In genomic region chr3:159783780-159784747, GRCh38 we compare ENCODE assay signal across 11 cellular contexts. TPM values are rescaled to one million over a fixed set of nuclear protein-coding genes. Genes with fewer than 3 reads are reported as not detected.
A peak's percentile ranks its signal among the peaks of the same experiment; 100 is the strongest.
DNase-seq lines count a peak whose midpoint lies in the region; ATAC-seq, FAIRE-seq and TF ChIP-seq lines count a peak whose summit lies in the region.
"Had no signal": no experiment of that assay in that cellular context is flagged by ENCODE, and none has a peak within 500 bp of the region (broad histone marks: within the 10 kb centered on the region; RNA-seq: fewer than 3 reads in every experiment).

No MANE protein-coding gene starts in this region.

- DNase-seq in A549 (ENCODE audit: low read depth in 1 of 2, low spot score in 1 of 2) (no peak), PC-9 (no peak), kidney glomerular epithelial cell (lab: John Stamatoyannopoulos, UW) (peak; percentile 56), amniotic stem cell (lab: John Stamatoyannopoulos, UW) (no peak)
- no peak for DNase-seq in naive thymus-derived CD8-positive, alpha-beta T cell
- DNase-seq: caudate nucleus, foreskin melanocyte had no signal

- no peak for TF ChIP-seq EP300 in A549 (IDR thresholded peaks at IDR 0.05)

- BruUV-seq in PC-9 (replicated peaks; lab: Mats Ljungman, UMichigan) = no TSS peak

- WGBS in A549 (ENCODE audit: missing lambda C conversion rate) = 84% methylated on average over 13 of the region's 13 CpGs

- peaks cover 81% of the 10 kb centered on the region for H3K4me1 ChIP-seq in A549
- H3K4me1 ChIP-seq in PC-9 (replicated peaks; ENCODE audit: insufficient read depth) = peaks cover 54% of the 10 kb centered on the region

- H3K27me3 Mint-ChIP-seq in naive thymus-derived CD8-positive, alpha-beta T cell = peaks cover 2 to 18% (median 10%) of the 10 kb centered on the region in 5 donors

- H3F3A ChIP-seq in PC-9 (ENCODE audit: insufficient read depth, low read depth) = peaks cover 43% of the 10 kb centered on the region

- H3K9me2 ChIP-seq in PC-9 (ENCODE audit: insufficient read depth) = no peaks in the 10 kb centered on the region

- no peaks in the 10 kb centered on the region for H3K36me3 Mint-ChIP-seq in naive thymus-derived CD8-positive, alpha-beta T cell

- POLR2A ChIA-PET in A549 (lab: Yijun Ruan, JAX) = no interaction called here
- POLR2A ChIA-PET in PC-9 (lab: Charles Lee; ENCODE audit: unreplicated experiment) = interaction anchor here (0.7 kb wide), 1 partner anchor 9 kb away, joined by 5 read pairs; no protein-coding TSS in a partner anchor
- POLR2A ChIA-PET in naive thymus-derived CD8-positive, alpha-beta T cell (lab: Charles Lee) = no interaction called here

- intact Hi-C loops in PC-9 (cut with micrococcal nuclease; ENCODE audit: unreplicated experiment) = no loop called here

- no peaks in the 10 kb centered on the region for H3K4me1 Mint-ChIP-seq in naive thymus-derived CD8-positive, alpha-beta T cell

- no peak for TF ChIP-seq POLR2A in A549 (IDR thresholded peaks at IDR 0.05; ENCODE audit: low read length)

- TF ChIP-seq CTCF in A549 (IDR thresholded peaks at IDR 0.05) = no peak
- no peak for TF ChIP-seq CTCF in PC-9 (conservative IDR thresholded peaks at IDR 0.05)

- no peak overlapping the region for H3K27ac Mint-ChIP-seq in naive thymus-derived CD8-positive, alpha-beta T cell

- no peak for TF ChIP-seq RAD21 in A549 (conservative IDR thresholded peaks at IDR 0.05 in 1 of 2, IDR thresholded peaks at IDR 0.05 in 1 of 2)

- H3K79me2 ChIP-seq in PC-9 (ENCODE audit: low read depth) = peaks cover 57% of the 10 kb centered on the region

- H3K9me3 ChIP-seq in A549 (no peaks in the 10 kb centered on the region), PC-9 (ENCODE audit: insufficient read depth, low read depth) (no peaks in the 10 kb centered on the region)
- H3K9me3 ChIP-seq: right atrium auricular region had no signal

- ATAC-seq in A549 (no peak), GM21717 (IDR thresholded peaks at IDR 0.05; ENCODE audit: unreplicated experiment) (peak; percentile 91), GM19452 (IDR thresholded peaks at IDR 0.05; ENCODE audit: unreplicated experiment) (no peak), HG03571 (IDR thresholded peaks at IDR 0.05; ENCODE audit: unreplicated experiment) (no peak)
- ATAC-seq in naive thymus-derived CD8-positive, alpha-beta T cell = no peak

- no peaks in the 10 kb centered on the region for H4K20me1 ChIP-seq in PC-9 (ENCODE audit: insufficient read depth)

- H3K4me2 ChIP-seq in A549 = peak overlapping the region; percentile 80; the same call in 2 of the 3 replicates
- H3K4me2 ChIP-seq in PC-9 = 0 out of 2 replicates have a peak overlapping the region, but pooled peaks have one; percentile 72

- no peak overlapping the region for H2AFZ ChIP-seq in PC-9

- H3K4me3 Mint-ChIP-seq in naive thymus-derived CD8-positive, alpha-beta T cell = no peak overlapping the region

- no peaks in the 10 kb centered on the region for H3K9me3 Mint-ChIP-seq in naive thymus-derived CD8-positive, alpha-beta T cell

- H3K4me3 ChIP-seq in A549 (no peak overlapping the region), PC-9 (no peak overlapping the region)
- H3K4me3 ChIP-seq: right atrium auricular region had no signal

- H3K36me3 ChIP-seq in PC-9 (ENCODE audit: low read depth) = no peaks in the 10 kb centered on the region
- H3K36me3 ChIP-seq: right atrium auricular region had no signal

- CTCF ChIA-PET in A549 (lab: Yijun Ruan, JAX) = interaction anchor here (0.8 to 7.5 kb wide), 8 partner anchors 13 to 169 kb away, joined by 3 to 79 read pairs (median 7); no protein-coding TSS in a partner anchor
- CTCF ChIA-PET in PC-9 (lab: Charles Lee) = no interaction called here

- no peaks in the 10 kb centered on the region for H3K27me3 ChIP-seq in PC-9 (ENCODE audit: insufficient read depth, low read depth)
- H3K27me3 ChIP-seq: right atrium auricular region had no signal

- H3K27ac ChIP-seq in A549 (peak overlapping the region in 1 of 2 experiments; percentile 36; a peak in 3 of 6 replicates), PC-9 (no peak overlapping the region)
- H3K27ac ChIP-seq: right atrium auricular region had no signal

- FAIRE-seq in A549 (lab: Jason Lieb, UNC) = no peak

TF ChIP-seq in A549, 52 proteins besides CTCF, POLR2A, EP300 and RAD21:
- TF ChIP-seq JUNB (IDR thresholded peaks at IDR 0.05) = no peak
- no peak for TF ChIP-seq NPAS2 (CRISPR knock-in tag; IDR thresholded peaks at IDR 0.05; ENCODE audit: borderline replicate concordance)
- no peak for TF ChIP-seq CHD2 (IDR thresholded peaks at IDR 0.05; ENCODE audit: low read length, partially characterized antibody)
- TF ChIP-seq HDAC2 (IDR thresholded peaks at IDR 0.05) = no peak
- no peak for TF ChIP-seq CBX2 (IDR thresholded peaks at IDR 0.05; ENCODE audit: borderline replicate concordance, low read depth)
- no peak for TF ChIP-seq HMGXB4 (CRISPR knock-in tag; IDR thresholded peaks at IDR 0.05; ENCODE audit: borderline replicate concordance)
- no peak for TF ChIP-seq ZFP36 (IDR thresholded peaks at IDR 0.05; ENCODE audit: borderline replicate concordance, partially characterized antibody)
- no peak for TF ChIP-seq PBX3 (IDR thresholded peaks at IDR 0.05)
- TF ChIP-seq E2F6 (IDR thresholded peaks at IDR 0.05; ENCODE audit: borderline replicate concordance, low read depth) = no peak
- no peak for TF ChIP-seq ELK1 (IDR thresholded peaks at IDR 0.05; ENCODE audit: low read depth, low read length)
- no peak for TF ChIP-seq ZC3H11A (IDR thresholded peaks at IDR 0.05)
- no peak for TF ChIP-seq MAFK (IDR thresholded peaks at IDR 0.05; ENCODE audit: partially characterized antibody)

RNA-seq across cellular contexts. Expression of gene SCHIP1, which starts 55.6 kb away (rescaled TPM):
- polyA plus RNA-seq in A549 (2011; rRNA removed) (2.7 and 3.5 TPM in 2 replicates), A549 (2017; fragmentation: RNase III; extraction: RNeasy Plus Mini Kit Qiagen cat#74134 plus additional on column Dnase treatment) (2.0 to 3.6 TPM (median 2.6 TPM) in 3 replicates)
- 0.13 and 0.15 TPM in 2 replicates for polyA plus RNA-seq in A549 (2012; cell fraction: cytosol; rRNA removed)
- polyA plus RNA-seq in A549 (2012; cell fraction: nucleus; rRNA removed) = 1.3 TPM in 2 replicates
- polyA minus RNA-seq in A549 (2011; rRNA and poly(A)+ RNA removed) = 5.2 and 7.1 TPM in 2 replicates
- 4.9 and 5.3 TPM in 2 replicates for total RNA-seq in PC-9 (2021)
- total RNA-seq in naive thymus-derived CD8-positive, alpha-beta T cell = not detected
- not detected for polyA plus RNA-seq in naive thymus-derived CD8-positive, alpha-beta T cell
